8 cellular contexts compared by ENCODE assay signal in genomic region chr2:9753276-9753600, GRCh38.
DNase-seq lines count a peak whose midpoint lies in the region; ATAC-seq and TF ChIP-seq lines count a peak whose summit lies in the region.

No MANE protein-coding gene starts in this region.

- no peaks in the 10 kb centered on the region for H3K27me3 ChIP-seq in brain microvascular endothelial cell (replicated peaks)

- DNase-seq in activated T-cell treated with anti-CD3 and anti-CD28 coated beads for 48 hours (ENCODE audit: low read depth) (peak; percentile 69), brain microvascular endothelial cell (peak; percentile 95), left kidney (ENCODE audit: low read depth, low spot score) (peak; percentile 46), GF-D8 (lab: John Stamatoyannopoulos, UW) (no peak)
- no peak for DNase-seq in activated T-cell treated with anti-CD3 and anti-CD28 coated beads, Interleukin-2, amount 50 U/mL, for 48 hours
- peak; percentile 24 for DNase-seq in stimulated activated CD8-positive, alpha-beta memory T cell treated with anti-CD3 and anti-CD28 coated beads, Interleukin-7, amount 100 ng/mL, for 24 hours (ENCODE audit: low read depth)

- no peaks in the 10 kb centered on the region for H3K36me3 ChIP-seq in brain microvascular endothelial cell (replicated peaks)

- peak overlapping the region; percentile 24 for H3K4me3 ChIP-seq in brain microvascular endothelial cell (ENCODE audit: low read depth, low read length)

- H3K27ac ChIP-seq in brain microvascular endothelial cell: peak overlapping the region; percentile 64

- TF ChIP-seq CTCF in brain microvascular endothelial cell (IDR thresholded peaks at IDR 0.05; ENCODE audit: low read depth, low read length, missing control alignments): no peak

- peak; percentile 61 for ATAC-seq in HG03064 (IDR thresholded peaks at IDR 0.05; ENCODE audit: low read depth, unreplicated experiment)
- peak; percentile 84 for ATAC-seq in SK-N-SH treated with all-trans-retinoic acid at 6 μM for 48 hours

- in situ Hi-C loops in brain microvascular endothelial cell (cut with HindIII; ENCODE audit: low pct_ligation_motif_present, low sequenced_read_pairs): no loop called here

TF ChIP-seq in SK-N-SH treated with all-trans-retinoic acid at 6 μM for 48 hours, 23 proteins besides CTCF, POLR2A, EP300 and RAD21:
- TF ChIP-seq BACH2 (CRISPR knock-in tag; IDR thresholded peaks at IDR 0.05; ENCODE audit: borderline replicate concordance) (no peak), TOX (CRISPR knock-in tag; IDR thresholded peaks at IDR 0.05; ENCODE audit: borderline replicate concordance) (no peak), ZNF70 (CRISPR knock-in tag; IDR thresholded peaks at IDR 0.05) (no peak), ARNTL (CRISPR knock-in tag; IDR thresholded peaks at IDR 0.05; ENCODE audit: borderline replicate concordance, low read depth) (no peak), RARB (CRISPR knock-in tag; IDR thresholded peaks at IDR 0.05) (no peak), ZFP30 (CRISPR knock-in tag; IDR thresholded peaks at IDR 0.05) (no peak), ISL1 (CRISPR knock-in tag; IDR thresholded peaks at IDR 0.05) (no peak), ZC3H10 (CRISPR knock-in tag; IDR thresholded peaks at IDR 0.05) (no peak), ZNF565 (CRISPR knock-in tag; conservative IDR thresholded peaks at IDR 0.05; ENCODE audit: low read depth) (no peak), PATZ1 (CRISPR knock-in tag; IDR thresholded peaks at IDR 0.05; ENCODE audit: borderline replicate concordance) (no peak), ZFP3 (CRISPR knock-in tag; IDR thresholded peaks at IDR 0.05) (no peak), CSDC2 (CRISPR knock-in tag; IDR thresholded peaks at IDR 0.05) (no peak), PPARA (CRISPR knock-in tag; IDR thresholded peaks at IDR 0.05; ENCODE audit: borderline replicate concordance) (no peak), TCF4 (CRISPR knock-in tag; IDR thresholded peaks at IDR 0.05; ENCODE audit: borderline replicate concordance) (no peak)
- TF ChIP-seq, protein P1, sequence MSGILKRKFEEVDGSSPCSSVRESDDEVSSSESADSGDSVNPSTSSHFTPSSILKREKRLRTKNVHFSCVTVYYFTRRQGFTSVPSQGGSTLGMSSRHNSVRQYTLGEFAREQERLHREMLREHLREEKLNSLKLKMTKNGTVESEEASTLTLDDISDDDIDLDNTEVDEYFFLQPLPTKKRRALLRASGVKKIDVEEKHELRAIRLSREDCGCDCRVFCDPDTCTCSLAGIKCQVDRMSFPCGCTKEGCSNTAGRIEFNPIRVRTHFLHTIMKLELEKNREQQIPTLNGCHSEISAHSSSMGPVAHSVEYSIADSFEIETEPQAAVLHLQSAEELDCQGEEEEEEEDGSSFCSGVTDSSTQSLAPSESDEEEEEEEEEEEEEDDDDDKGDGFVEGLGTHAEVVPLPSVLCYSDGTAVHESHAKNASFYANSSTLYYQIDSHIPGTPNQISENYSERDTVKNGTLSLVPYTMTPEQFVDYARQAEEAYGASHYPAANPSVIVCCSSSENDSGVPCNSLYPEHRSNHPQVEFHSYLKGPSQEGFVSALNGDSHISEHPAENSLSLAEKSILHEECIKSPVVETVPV (CRISPR knock-in tag; IDR thresholded peaks at IDR 0.05): no peak

Comparison
In these comparisons a context has a peak if more than half of its experiments do, and no peak if none do; other contexts are left out.
1. DNase-seq: peak in activated T-cell treated with anti-CD3 and anti-CD28 coated beads for 48 hours (single experiment), brain microvascular endothelial cell (single experiment), left kidney (single experiment) and stimulated activated CD8-positive, alpha-beta memory T cell treated with anti-CD3 and anti-CD28 coated beads, Interleukin-7, amount 100 ng/mL, for 24 hours (single experiment); none in activated T-cell treated with anti-CD3 and anti-CD28 coated beads, Interleukin-2, amount 50 U/mL, for 48 hours (0 of 2) and GF-D8 (single experiment).